10 cellular contexts compared by ENCODE assay signal in the genomic region with DNA sequence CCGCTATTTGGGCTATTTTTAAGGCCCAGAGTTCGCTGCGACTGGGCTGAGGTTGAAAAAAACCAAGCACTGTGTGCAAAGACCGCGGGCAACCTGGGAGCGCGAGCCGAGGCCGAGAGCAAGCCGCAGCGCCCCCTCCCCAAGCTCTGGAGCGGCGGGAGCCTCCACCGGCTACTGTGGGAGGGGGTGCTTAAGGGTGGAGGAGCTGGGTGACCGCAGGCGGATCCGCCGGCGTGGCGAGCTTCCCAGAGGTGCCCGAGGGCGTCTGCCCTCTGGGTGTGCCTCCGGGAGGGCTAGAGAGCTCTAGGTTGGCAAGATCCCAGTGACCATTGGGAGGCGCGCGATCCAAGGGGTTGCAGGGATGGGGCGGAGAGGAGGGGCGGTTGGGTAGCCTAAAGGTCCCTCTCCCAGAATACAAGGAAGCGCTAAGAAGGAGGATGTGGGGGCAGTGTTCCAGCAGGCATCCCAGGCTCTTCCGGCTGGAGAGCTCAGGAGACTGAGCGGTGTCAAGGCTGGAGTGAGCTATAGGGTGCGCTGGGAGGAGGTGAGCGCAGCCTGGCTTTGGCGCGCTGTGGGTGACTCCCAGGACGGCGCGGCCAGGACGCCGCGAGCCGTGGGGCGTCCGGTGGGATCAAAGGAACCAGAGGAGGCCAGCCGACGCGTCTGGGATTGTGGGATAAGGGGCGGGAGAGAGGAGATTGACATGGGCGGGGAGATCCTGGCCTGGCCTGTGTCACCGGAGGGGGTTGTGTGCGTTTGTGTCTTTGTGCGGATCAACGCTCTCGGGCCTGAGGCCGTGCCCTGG. TPM values are rescaled to one million over a fixed set of nuclear protein-coding genes. Genes with fewer than 3 reads are reported as not detected.
DNase-seq lines count a peak whose midpoint lies in the region; FAIRE-seq lines count a peak whose summit lies in the region.
"Had no signal": no experiment of that assay in that cellular context is flagged by ENCODE, and none has a peak within 500 bp of the region (broad histone marks: within the 10 kb centered on the region; RNA-seq: fewer than 3 reads in every experiment).

No MANE protein-coding gene starts in this region.

- no peaks in the 10 kb centered on the region for H3K4me1 ChIP-seq in small intestine (ENCODE audit: control insufficient read depth in 2 of 2, insufficient read depth in 1 of 2, low read depth in 1 of 2, low read length in 1 of 2)

- no peaks in the 10 kb centered on the region for H3K36me3 ChIP-seq in small intestine (ENCODE audit: control insufficient read depth in 2 of 2, insufficient read depth in 2 of 2, low read length in 2 of 2)

- no peak overlapping the region for H3K27ac ChIP-seq in small intestine (ENCODE audit: low read depth in 1 of 2, low read length in 1 of 2)

- no peak overlapping the region for H3K27ac Mint-ChIP-seq in activated naive CD8-positive, alpha-beta T cell treated with anti-CD3 and anti-CD28 coated beads for 36 hours
- no peak overlapping the region for H3K27ac Mint-ChIP-seq in activated T-cell treated with anti-CD3 and anti-CD28 coated beads, Interleukin-2, amount 50 U/mL, for 24 hours

- H3K9me3 ChIP-seq in small intestine (ENCODE audit: control insufficient read depth, low read depth), result no peaks in the 10 kb centered on the region

- FAIRE-seq in small intestine (lab: Jason Lieb, UNC), result no peak

- peaks cover 99% of the 10 kb centered on the region for H3K27me3 Mint-ChIP-seq in activated naive CD8-positive, alpha-beta T cell treated with anti-CD3 and anti-CD28 coated beads for 36 hours
- H3K27me3 Mint-ChIP-seq in activated T-cell treated with anti-CD3 and anti-CD28 coated beads, Interleukin-2, amount 50 U/mL, for 24 hours, result peaks cover 99% of the 10 kb centered on the region

- H3K27me3 ChIP-seq in small intestine (ENCODE audit: control insufficient read depth in 2 of 2, insufficient read depth in 2 of 2, low read length in 2 of 2), result peaks cover 21 to 44% of the 10 kb centered on the region in 2 donors

- no peak overlapping the region for H3K4me3 ChIP-seq in small intestine (ENCODE audit: low read depth in 1 of 2, low read length in 2 of 2)

- peaks cover 9% of the 10 kb centered on the region for H3K9me3 Mint-ChIP-seq in activated naive CD8-positive, alpha-beta T cell treated with anti-CD3 and anti-CD28 coated beads for 36 hours
- H3K9me3 Mint-ChIP-seq in activated T-cell treated with anti-CD3 and anti-CD28 coated beads, Interleukin-2, amount 50 U/mL, for 24 hours, result peaks cover 2% of the 10 kb centered on the region

- no peaks in the 10 kb centered on the region for H3K36me3 Mint-ChIP-seq in activated naive CD8-positive, alpha-beta T cell treated with anti-CD3 and anti-CD28 coated beads for 36 hours
- no peaks in the 10 kb centered on the region for H3K36me3 Mint-ChIP-seq in activated T-cell treated with anti-CD3 and anti-CD28 coated beads, Interleukin-2, amount 50 U/mL, for 24 hours (ENCODE audit: low read depth)

- H3K4me3 Mint-ChIP-seq in activated naive CD8-positive, alpha-beta T cell treated with anti-CD3 and anti-CD28 coated beads for 36 hours, result peak overlapping the region; percentile 32
- no peak overlapping the region for H3K4me3 Mint-ChIP-seq in activated T-cell treated with anti-CD3 and anti-CD28 coated beads, Interleukin-2, amount 50 U/mL, for 24 hours

- peaks cover 17% of the 10 kb centered on the region for H3K4me1 Mint-ChIP-seq in activated naive CD8-positive, alpha-beta T cell treated with anti-CD3 and anti-CD28 coated beads for 36 hours
- peaks cover 15% of the 10 kb centered on the region for H3K4me1 Mint-ChIP-seq in activated T-cell treated with anti-CD3 and anti-CD28 coated beads, Interleukin-2, amount 50 U/mL, for 24 hours (ENCODE audit: low read depth)

- DNase-seq in DMS53 (lab: John Stamatoyannopoulos, UW), result peak; percentile 89
- peak; percentile 91 to 94 for DNase-seq in NCI-H1930 (lab: John Stamatoyannopoulos, UW)
- DNase-seq in activated naive CD8-positive, alpha-beta T cell treated with anti-CD3 and anti-CD28 coated beads for 36 hours, result no peak
- DNase-seq in myocyte (ENCODE audit: low read depth), result peak; percentile 33
- DNase-seq in T1000 (lab: John Stamatoyannopoulos, UW), result no peak
- no peak for DNase-seq in activated T-cell treated with anti-CD3 and anti-CD28 coated beads, Interleukin-2, amount 50 U/mL, for 24 hours
- no peak for DNase-seq in small intestine
- no peak for DNase-seq in amniotic stem cell (lab: John Stamatoyannopoulos, UW)
- DNase-seq: effector memory CD4-positive, alpha-beta T cell had no signal

- 3 to 6% (median 4%) methylated on average over 48 to 54 of the region's 55 CpGs for WGBS in small intestine, 3 donors

RNA-seq across cellular contexts. Expression of a gene that starts 8.0 kb away (rescaled TPM):
- total RNA-seq in activated naive CD8-positive, alpha-beta T cell treated with anti-CD3 and anti-CD28 coated beads for 36 hours, result not detected
- not detected in 2 replicates for total RNA-seq in myocyte
- 0.10 TPM for polyA plus RNA-seq in myocyte (2012)
- under 1 TPM in 1 of 3 donors, not detected in 2; 0.12 TPM for polyA plus RNA-seq in small intestine
- total RNA-seq: mononuclear cell had no signal

RNA-seq across cellular contexts. Expression of a gene that starts 11.2 kb away (rescaled TPM):
- not detected for total RNA-seq in activated naive CD8-positive, alpha-beta T cell treated with anti-CD3 and anti-CD28 coated beads for 36 hours
- 0.27 TPM in 1 of 2 replicates, not detected in the other for total RNA-seq in myocyte
- 0.08 TPM for polyA plus RNA-seq in myocyte (2012)
- polyA plus RNA-seq in small intestine, result under 1 TPM in 1 of 3 donors, not detected in 2; 0.06 TPM
- total RNA-seq: mononuclear cell had no signal

Comparison
In these comparisons a context has a peak if more than half of its experiments do, and no peak if none do; other contexts are left out.
1. DNase-seq: peak in DMS53 (single experiment), NCI-H1930 (2 of 2) and myocyte (single experiment); none in activated naive CD8-positive, alpha-beta T cell treated with anti-CD3 and anti-CD28 coated beads for 36 hours (single experiment), T1000 (single experiment), activated T-cell treated with anti-CD3 and anti-CD28 coated beads, Interleukin-2, amount 50 U/mL, for 24 hours (single experiment), small intestine (single experiment) and amniotic stem cell (single experiment).